35 cellular contexts compared by ENCODE assay signal in genomic region chr19:13819242-13819641, GRCh38. TPM values are rescaled to one million over a fixed set of nuclear protein-coding genes. Genes with fewer than 3 reads are reported as not detected.
"Had no signal": no experiment of that assay in that cellular context is flagged by ENCODE, and none has a peak within 500 bp of the region (broad histone marks: within the 10 kb centered on the region; RNA-seq: fewer than 3 reads in every experiment).

No MANE protein-coding gene starts in this region.

- H3K27me3 ChIP-seq: left lung, neural progenitor cell, neutrophil, ovary, right atrium auricular region, right lobe of liver, testis, thyroid gland, transverse colon, upper lobe of right lung had no signal

- H3K27ac ChIP-seq: left lung, lower lobe of right lung, neural progenitor cell, neutrophil, ovary, right atrium auricular region, right lobe of liver, testis, thyroid gland, upper lobe of right lung had no signal

- DNase-seq: hypothalamus; immature natural killer cell; kidney; left colon; lower lobe of right lung; mammary epithelial cell; mesendoderm; naive B cell; natural killer cell; nephron progenitor cell; occipital lobe; ovary; stimulated activated CD4-positive, alpha-beta T cell treated with anti-CD3 and anti-CD28 coated beads, Interleukin-1b, Interleukin-23, amount 100 ng/mL, for 48 hours; stimulated activated CD4-positive, alpha-beta T cell treated with anti-CD3 and anti-CD28 coated beads, Interleukin-2, amount 100 ng/mL, for 48 hours; stimulated activated CD4-positive, alpha-beta T cell treated with anti-CD3 and anti-CD28 coated beads, Interleukin-4, amount 100 ng/mL, for 4 hours; stimulated activated CD8-positive, alpha-beta memory T cell treated with anti-CD3 and anti-CD28 coated beads, Interleukin-4, amount 100 ng/mL, for 48 hours; stimulated activated naive CD4-positive, alpha-beta T cell treated with Interleukin-2 at 50 U/mL for 16 hours; stimulated activated naive CD8-positive, alpha-beta T cell treated with anti-CD3 and anti-CD28 coated beads, Interleukin-15, amount 100 ng/mL, for 72 hours; substantia nigra; testis; thyroid gland; transverse colon; upper lobe of right lung had no signal

- H3K4me3 ChIP-seq: left lung, lower lobe of right lung, ovary, right atrium auricular region, right lobe of liver, smooth muscle cell, testis, thyroid gland, transverse colon, upper lobe of right lung had no signal

- H3K36me3 ChIP-seq: ovary, right lobe of liver had no signal

- H3K9me3 ChIP-seq: left lung, lower lobe of right lung, neutrophil, ovary, right atrium auricular region, right lobe of liver, testis, thyroid gland, transverse colon, upper lobe of right lung had no signal

- H3K4me2 ChIP-seq: neural progenitor cell, smooth muscle cell had no signal

- H2AFZ ChIP-seq: neural progenitor cell had no signal

- H3K9ac ChIP-seq: neural progenitor cell had no signal

- H3K4me1 ChIP-seq: neural progenitor cell, testis, transverse colon, upper lobe of right lung had no signal

- ATAC-seq: left colon; left lung; lower lobe of right lung; natural killer cell; right lobe of liver; stimulated activated memory B cell treated with anti-CD40 and anti-IgM and Interleukin-4, amounts not matched to agents 10 μg/mL and 1 μg/mL and 100 μg/mL, for 72 hours; stimulated activated naive CD8-positive, alpha-beta T cell treated with anti-CD3 and anti-CD28 coated beads, Interleukin-15, amount 100 ng/mL, for 72 hours; upper lobe of right lung had no signal

RNA-seq across cellular contexts. Expression of gene NANOS3, which starts 57.7 kb away (rescaled TPM):
- total RNA-seq: liver, mononuclear cell, pulmonary artery endothelial cell, renal cortical epithelial cell, right atrium auricular region, right lobe of liver, skeletal muscle tissue, smooth muscle cell, thyroid gland, transverse colon, upper lobe of right lung had no signal
- polyA plus RNA-seq: immature natural killer cell, liver, mammary epithelial cell had no signal
